19 cellular contexts compared by ENCODE assay signal in the genomic region with DNA sequence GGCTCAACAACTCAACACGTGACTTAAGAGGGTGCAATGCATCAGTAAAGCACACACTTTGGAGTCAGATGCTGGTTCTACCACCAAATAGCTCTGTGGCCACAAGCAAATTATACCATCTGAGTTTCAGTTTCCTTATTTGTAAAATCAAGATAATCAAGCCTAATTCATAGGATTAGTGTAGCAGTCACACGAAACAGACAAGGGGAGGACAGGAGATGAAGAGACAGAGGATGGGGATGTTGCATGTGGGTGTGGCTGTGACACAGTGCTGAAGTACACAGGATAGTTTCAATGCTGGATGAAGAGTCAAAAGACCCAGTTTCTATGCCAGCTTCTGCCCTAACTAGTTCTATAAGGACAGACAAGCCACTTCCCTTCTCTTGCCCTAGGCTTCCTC.
"Had no signal": no experiment of that assay in that cellular context is flagged by ENCODE, and none has a peak within 500 bp of the region (broad histone marks: within the 10 kb centered on the region; RNA-seq: fewer than 3 reads in every experiment).

No MANE protein-coding gene starts in this region.

- H3K4me3 ChIP-seq: MG63, SJSA1, SK-N-MC had no signal

- DNase-seq: Karpas-422; KBM-7; MG63; NCI-H1092 treated with DMSO at 0.1 percent for 48 hours; NCI-H1436; NCI-H187 treated with DMSO at 0.1 percent for 48 hours; NCI-H2029 treated with DMSO at 0.1 percent for 48 hours; NCI-H2171 treated with DMSO at 0.1 percent for 48 hours; NCI-H345; NCI-H524; NCI-H748 treated with DMSO at 0.1 percent for 48 hours; NK-92 treated with Interleukin-12 subunit alpha and Interleukin-12 subunit beta, amount 100 ng/mL, for 24 hours; Right ventricle myocardium superior; RPMI8226; SIG-M5; SW 1271 had no signal

- H3K27ac ChIP-seq: SJSA1, SK-N-MC had no signal

- FAIRE-seq: RCC 7860 had no signal

- H3K36me3 ChIP-seq: SJSA1 had no signal

- H3K9me3 ChIP-seq: MG63, SJSA1 had no signal

- H3K27me3 ChIP-seq: MG63, SJSA1 had no signal

- H3K4me1 ChIP-seq: SJSA1 had no signal
